Comparison of ENCODE assay signal across 9 cellular contexts in genomic region chr10:121900443-121901174, GRCh38. TPM values are rescaled to one million over a fixed set of nuclear protein-coding genes. Genes with fewer than 3 reads are reported as not detected.
A peak's percentile ranks its signal among the peaks of the same experiment; 100 is the strongest.
DNase-seq lines count a peak whose midpoint lies in the region; ATAC-seq, FAIRE-seq and TF ChIP-seq lines count a peak whose summit lies in the region.
"Had no signal": no experiment of that assay in that cellular context is flagged by ENCODE, and none has a peak within 500 bp of the region (broad histone marks: within the 10 kb centered on the region; RNA-seq: fewer than 3 reads in every experiment).

No MANE protein-coding gene starts in this region.

- no peak overlapping the region for H3K4me2 ChIP-seq in K562 (ENCODE audit: insufficient read depth, low read length)

- no peaks in the 10 kb centered on the region for H3K27me3 Mint-ChIP-seq in immature natural killer cell (ENCODE audit: low read depth in 3 of 3)
- H3K27me3 Mint-ChIP-seq in stimulated activated naive B cell treated with anti-CD40 and anti-IgM and Interleukin-4, amounts not matched to agents 10 μg/mL and 1 μg/mL and 100 μg/mL, for 72 hours = no peaks in the 10 kb centered on the region

- peak in 1 of 2 experiments; percentile 65; a peak in 3 of 4 replicates for TF ChIP-seq RAD21 in K562 (CRISPR knock-in tag; conservative IDR thresholded peaks at IDR 0.05 in 1 of 2, IDR thresholded peaks at IDR 0.05 in 1 of 2)

- H3K79me2 ChIP-seq in K562 (ENCODE audit: control insufficient read depth, insufficient read depth, low read length) = no peaks in the 10 kb centered on the region

- no peak overlapping the region for H3K27ac ChIP-seq in K562 (ENCODE audit: extremely low read depth, low read depth, low read length)
- H3K27ac ChIP-seq: skin epidermis had no signal

- intact Hi-C loops in K562 (cut with micrococcal nuclease) = loop anchor here (5.0 kb wide), 1 partner anchor 78 kb away; no protein-coding TSS in a partner anchor

- H2AFZ ChIP-seq in K562 (ENCODE audit: low read depth, low read length) = peak overlapping the region; percentile 66; the same call in 1 of the 2 replicates

- POLR2A ChIA-PET in BJ (lab: Charles Lee) (no interaction called here), K562 (lab: Yijun Ruan, JAX) (no interaction called here)

- WGBS in K562 (ENCODE audit: insufficient coverage, low coverage, missing lambda C conversion rate) = 29% methylated on average over 10 of the region's 10 CpGs

- ATAC-seq in GM18517 (IDR thresholded peaks at IDR 0.05; ENCODE audit: unreplicated experiment) (peak; percentile 86), HG03378 (IDR thresholded peaks at IDR 0.05; ENCODE audit: unreplicated experiment) (peak; percentile 84), K562 (peak; percentile 91)
- ATAC-seq in stimulated activated naive B cell treated with anti-CD40 and anti-IgM and Interleukin-4, amounts not matched to agents 10 μg/mL and 1 μg/mL and 100 μg/mL, for 72 hours (replicated peaks) = peak; percentile 67 to 73
- no peak for ATAC-seq in activated CD4-positive, CD25-positive, alpha-beta regulatory T cell treated with anti-CD3 and anti-CD28 coated beads, Interleukin-2, amount 50 U/mL, for 24 hours

- CTCF ChIA-PET in BJ (lab: Yijun Ruan, JAX) (interaction anchor here (0.7 to 5.5 kb wide), 25 partner anchors 9 to 964 kb away, joined by 3 to 29 read pairs (median 5); no protein-coding TSS in a partner anchor), K562 (lab: Yijun Ruan, JAX; ENCODE audit: low intra/inter-chr PET ratio) (interaction anchor here (0.5 to 0.7 kb wide), 3 partner anchors 63 to 958 kb away, joined by 3 to 4 read pairs (median 3); no protein-coding TSS in a partner anchor)

- no peak overlapping the region for H3K4me3 ChIP-seq in BJ (ENCODE audit: low read depth, low read length)
- no peak overlapping the region for H3K4me3 ChIP-seq in K562
- H3K4me3 ChIP-seq: skin epidermis had no signal

- no peaks in the 10 kb centered on the region for H4K20me1 ChIP-seq in K562 (replicated peaks; ENCODE audit: control insufficient read depth, insufficient read depth, low read length)

- TF ChIP-seq CTCF in BJ (IDR thresholded peaks at IDR 0.05; ENCODE audit: insufficient read depth, low read depth, low read length) = peak; percentile 68
- peak; percentile 31 to 60 (median 57); a peak in 5 of 6 replicates for TF ChIP-seq CTCF in K562 (IDR thresholded peaks at IDR 0.05 in 2 of 3, conservative IDR thresholded peaks at IDR 0.05 in 1 of 3; ENCODE audit: insufficient read depth in 2 of 3, low read depth in 1 of 3, low read length in 3 of 3)

- H3K4me3 Mint-ChIP-seq in immature natural killer cell = no peak overlapping the region
- H3K4me3 Mint-ChIP-seq in stimulated activated naive B cell treated with anti-CD40 and anti-IgM and Interleukin-4, amounts not matched to agents 10 μg/mL and 1 μg/mL and 100 μg/mL, for 72 hours = no peak overlapping the region

- DNase-seq in BJ (ENCODE audit: low read depth) (no peak), NCI-H460 (ENCODE audit: extremely low read depth, low read depth) (peak; percentile 67), K562 (ENCODE audit: extremely low read depth in 1 of 4, low spot score in 3 of 4) (peak; percentile 37 to 58 (median 40)), immature natural killer cell (peak; percentile 12 to 37 (median 28))
- DNase-seq in stimulated activated naive B cell treated with anti-CD40 and anti-IgM and Interleukin-4, amounts not matched to agents 10 μg/mL and 1 μg/mL and 100 μg/mL, for 72 hours = no peak

- H3K36me3 ChIP-seq in BJ (ENCODE audit: control insufficient read depth, insufficient read depth, low read length) (peaks cover 1% of the 10 kb centered on the region; the same call in 1 of the 2 replicates), K562 (ENCODE audit: control insufficient read depth, insufficient read depth, low read length) (peaks cover 20% of the 10 kb centered on the region; the same call in 1 of the 3 replicates)

- no peaks in the 10 kb centered on the region for H3K27me3 ChIP-seq in BJ (ENCODE audit: control insufficient read depth, insufficient read depth, low read length)
- no peaks in the 10 kb centered on the region for H3K27me3 ChIP-seq in K562 (ENCODE audit: control insufficient read depth in 2 of 2, insufficient read depth in 2 of 2, low read length in 2 of 2)

- in situ Hi-C loops in K562 (cut with MboI) = loop anchor here (25.0 kb wide), 1 partner anchor 963 kb away; no protein-coding TSS in a partner anchor

- H3K9me3 ChIP-seq in K562 (replicated peaks; ENCODE audit: control insufficient read depth, insufficient read depth, low read depth, low read length) = no peaks in the 10 kb centered on the region

- H3K4me1 Mint-ChIP-seq in immature natural killer cell = peaks cover 2 to 5% of the 10 kb centered on the region in 2 donors
- peaks cover 3 to 5% of the 10 kb centered on the region in 2 donors for H3K4me1 Mint-ChIP-seq in stimulated activated naive B cell treated with anti-CD40 and anti-IgM and Interleukin-4, amounts not matched to agents 10 μg/mL and 1 μg/mL and 100 μg/mL, for 72 hours

- no peaks in the 10 kb centered on the region for H3K4me1 ChIP-seq in K562 (replicated peaks in 1 of 2; ENCODE audit: control insufficient read depth in 2 of 2, insufficient read depth in 2 of 2, low read length in 2 of 2)

- no peak for TF ChIP-seq POLR2A in K562 (conservative IDR thresholded peaks at IDR 0.05)

- no TSS peak for BruUV-seq in K562 (replicated peaks; lab: Mats Ljungman, UMichigan)

- H3K36me3 Mint-ChIP-seq in immature natural killer cell = peaks cover 8 to 34% (median 10%) of the 10 kb centered on the region in 3 donors
- peaks cover 11 to 27% of the 10 kb centered on the region in 2 donors for H3K36me3 Mint-ChIP-seq in stimulated activated naive B cell treated with anti-CD40 and anti-IgM and Interleukin-4, amounts not matched to agents 10 μg/mL and 1 μg/mL and 100 μg/mL, for 72 hours

- peak; percentile 86 for FAIRE-seq in K562 (lab: Jason Lieb, UNC)

- no peaks in the 10 kb centered on the region for H3K9me1 ChIP-seq in K562 (ENCODE audit: control insufficient read depth, insufficient read depth, low read length)

- H3K9me3 Mint-ChIP-seq in immature natural killer cell = no peaks in the 10 kb centered on the region
- no peaks in the 10 kb centered on the region for H3K9me3 Mint-ChIP-seq in stimulated activated naive B cell treated with anti-CD40 and anti-IgM and Interleukin-4, amounts not matched to agents 10 μg/mL and 1 μg/mL and 100 μg/mL, for 72 hours

- TF ChIP-seq EP300 in K562 (IDR thresholded peaks at IDR 0.05; ENCODE audit: low read length) = no peak

- no peak overlapping the region for H3K9ac ChIP-seq in K562 (ENCODE audit: insufficient read depth in 1 of 2, low read depth in 2 of 2, low read length in 2 of 2)

- peak overlapping the region in 1 of 6 donors; percentile 12 for H3K27ac Mint-ChIP-seq in immature natural killer cell
- H3K27ac Mint-ChIP-seq in stimulated activated naive B cell treated with anti-CD40 and anti-IgM and Interleukin-4, amounts not matched to agents 10 μg/mL and 1 μg/mL and 100 μg/mL, for 72 hours = no peak overlapping the region

TF ChIP-seq in K562, 482 proteins besides CTCF, POLR2A, EP300 and RAD21 (continues in another document):
- TF ChIP-seq SP1 (CRISPR knock-in tag; IDR thresholded peaks at IDR 0.05) = no peak
- TF ChIP-seq MNT (conservative IDR thresholded peaks at IDR 0.05) = 0 out of 4 replicates have a peak, but pooled peaks of 1 of the 2 experiments have one; percentile 16
- no peak for TF ChIP-seq ELF1 (tag; IDR thresholded peaks at IDR 0.05)
- 0 out of 2 replicates have a peak, but pooled peaks have one; percentile 9 for TF ChIP-seq CEBPG (CRISPR knock-in tag; IDR thresholded peaks at IDR 0.05)
- TF ChIP-seq CEBPG (tag; conservative IDR thresholded peaks at IDR 0.05 in 1 of 2, IDR thresholded peaks at IDR 0.05 in 1 of 2) = no peak
- no peak for TF ChIP-seq ZNF707 (CRISPR knock-in tag; conservative IDR thresholded peaks at IDR 0.05)
- peak; percentile 49 for TF ChIP-seq DACH1 (IDR thresholded peaks at IDR 0.05; ENCODE audit: partially characterized antibody)

RNA-seq across cellular contexts. Expression of gene ATE1, which starts 27.2 kb away (rescaled TPM):
- polyA plus RNA-seq in BJ (2011; rRNA removed) (7.4 and 11.7 TPM in 2 replicates), K562 (2011; rRNA removed) (7.4 and 9.5 TPM in 2 replicates), K562 (2014; fragmentation: Illumina TruSeq; extraction: Trizol) (8.0 and 8.8 TPM in 2 replicates), K562 (2014; fragmentation: Nextera tagmentation; extraction: Ambion mirVana) (1 to 10 TPM; 3.0 to 3.5 TPM), K562 (2014; rRNA removed) (5.6 and 7.1 TPM in 2 replicates), immature natural killer cell (10 to 100 TPM; 16.9 to 34.5 (median 32.9) TPM)
- 13.7 and 14.7 TPM in 2 replicates for polyA minus RNA-seq in BJ (2011; rRNA and poly(A)+ RNA removed)
- 40.7 and 48.3 TPM in 2 replicates for total RNA-seq in NCI-H460 (2014; rRNA removed; shearing (Covaris generic))
- 12.8 and 15.8 TPM in 2 replicates for polyA plus RNA-seq in NCI-H460 (2014; cell fraction: nucleus; rRNA removed)
- 16.8 and 45.1 TPM in 2 replicates for total RNA-seq in K562 (2011; cell fraction: chromatin; rRNA removed; ENCODE audit: low replicate concordance)
- 7.8 and 8.8 TPM in 2 replicates for total RNA-seq in K562 (2011; cell fraction: nucleolus; rRNA removed)
- 11.0 and 11.5 TPM in 2 replicates for total RNA-seq in K562 (2011; cell fraction: nucleoplasm; rRNA removed)
- total RNA-seq in K562 (2014; rRNA removed) (7.2 and 8.6 TPM in 2 replicates), K562 (2014; rRNA removed; fragmentation: Illumina TruSeq; extraction: Trizol) (13.3 and 13.9 TPM in 2 replicates), K562 (2015; rRNA removed; fragmentation: Illumina TruSeq; extraction: Trizol) (12.6 and 12.9 TPM in 2 replicates), K562 (2021) (9.4 and 14.2 TPM in 2 replicates)
- 3.2 and 4.8 TPM in 2 replicates for polyA plus RNA-seq in K562 (2011; cell fraction: cytosol; rRNA removed)
- 8.5 and 9.8 TPM in 2 replicates for polyA plus RNA-seq in K562 (2011; cell fraction: nucleus; rRNA removed)
- polyA plus RNA-seq in K562 (2012) = 6.2 and 6.7 TPM in 2 replicates
- 20.6 and 21.0 TPM in 2 replicates for polyA minus RNA-seq in K562 (2011; rRNA and poly(A)+ RNA removed)
- polyA minus RNA-seq in K562 (2011; cell fraction: cytosol; rRNA and poly(A)+ RNA removed) = 9.4 and 10.6 TPM in 2 replicates
- polyA minus RNA-seq in K562 (2011; cell fraction: nucleus; rRNA and poly(A)+ RNA removed) = 12.3 and 16.0 TPM in 2 replicates

Comparison
In these comparisons a context has a peak if more than half of its experiments do, and no peak if none do; other contexts are left out.
1. DNase-seq: peak in NCI-H460 (single experiment), K562 (4 of 4) and immature natural killer cell (3 of 3); none in BJ (single experiment) and stimulated activated naive B cell treated with anti-CD40 and anti-IgM and Interleukin-4, amounts not matched to agents 10 μg/mL and 1 μg/mL and 100 μg/mL, for 72 hours (single experiment).
2. ATAC-seq: peak in GM18517 (single experiment), HG03378 (single experiment), K562 (single experiment) and stimulated activated naive B cell treated with anti-CD40 and anti-IgM and Interleukin-4, amounts not matched to agents 10 μg/mL and 1 μg/mL and 100 μg/mL, for 72 hours (2 of 2); none in activated CD4-positive, CD25-positive, alpha-beta regulatory T cell treated with anti-CD3 and anti-CD28 coated beads, Interleukin-2, amount 50 U/mL, for 24 hours (0 of 2).